Comparison of ENCODE assay signal across 18 cellular contexts in genomic region chr1:163706915-163707314, GRCh38.
DNase-seq lines count a peak whose midpoint lies in the region; ATAC-seq, FAIRE-seq and TF ChIP-seq lines count a peak whose summit lies in the region.
"Had no signal": no experiment of that assay in that cellular context is flagged by ENCODE, and none has a peak within 500 bp of the region (broad histone marks: within the 10 kb centered on the region; RNA-seq: fewer than 3 reads in every experiment).

No MANE protein-coding gene starts in this region.

- H2BK5ac ChIP-seq in mesendoderm (ENCODE audit: low read length) (no peak overlapping the region), mesenchymal stem cell (ENCODE audit: low read depth, low read length, poor library complexity, severe bottlenecking) (no peak overlapping the region)

- H3K4me3 ChIP-seq in A673 (ENCODE audit: low read depth, low read length, poor library complexity, severe bottlenecking) (no peak overlapping the region), NB4 (ENCODE audit: low read depth, low read length) (no peak overlapping the region), bronchial epithelial cell (ENCODE audit: low read depth, low read length) (no peak overlapping the region), mesendoderm (ENCODE audit: low read length) (no peak overlapping the region), mesenchymal stem cell (ENCODE audit: insufficient read depth in 1 of 2, low read depth in 1 of 2, low read length in 2 of 2) (no peak overlapping the region)
- H3K4me3 ChIP-seq: K562 had no signal

- H3K9me3 ChIP-seq in A673 (ENCODE audit: low read depth, low read length, poor library complexity, severe bottlenecking) (peaks cover 10% of the 10 kb centered on the region), mesenchymal stem cell (ENCODE audit: control insufficient read depth, low read length) (no peaks in the 10 kb centered on the region)

- H4K91ac ChIP-seq in mesenchymal stem cell (ENCODE audit: low read length) = no peak overlapping the region

- H3K14ac ChIP-seq in mesenchymal stem cell (ENCODE audit: low read length in 2 of 2) = no peak overlapping the region

- H2BK120ac ChIP-seq in mesendoderm (ENCODE audit: low read depth, low read length) (no peak overlapping the region), mesenchymal stem cell (ENCODE audit: low read depth, low read length) (no peak overlapping the region)

- no peak overlapping the region for H3K9ac ChIP-seq in mesendoderm (ENCODE audit: low read length)
- no peak overlapping the region for H3K9ac ChIP-seq in mesenchymal stem cell (ENCODE audit: low read length)

- peak; percentile 85 for DNase-seq in A673 (ENCODE audit: low spot score)
- peak; percentile 51 for DNase-seq in GDM1 (lab: John Stamatoyannopoulos, UW)
- DNase-seq in NB4 (ENCODE audit: low read depth) = peak; percentile 7
- DNase-seq in bronchial epithelial cell (ENCODE audit: low read depth) = peak; percentile 10
- no peak for DNase-seq in effector CD4-positive, alpha-beta T cell
- DNase-seq in mesendoderm = no peak
- no peak for DNase-seq in mesenchymal stem cell
- DNase-seq: GOT3, HCEC 1CT, NCI-H1417 treated with DMSO at 0.1 percent for 48 hours, NCI-H1930, NCI-H510A, NCI-H748 treated with DMSO at 0.1 percent for 48 hours had no signal

- H3K23ac ChIP-seq in mesendoderm (ENCODE audit: low read length) (no peak overlapping the region), mesenchymal stem cell (ENCODE audit: low read length in 2 of 2) (no peak overlapping the region)

- H3K4ac ChIP-seq in mesendoderm (ENCODE audit: low read depth, low read length) = no peak overlapping the region
- no peak overlapping the region for H3K4ac ChIP-seq in mesenchymal stem cell (ENCODE audit: low read depth in 1 of 2, low read length in 2 of 2)

- FAIRE-seq in bronchial epithelial cell (lab: Jason Lieb, UNC) = no peak
- FAIRE-seq: HepG2, K562 had no signal

- H3K4me1 ChIP-seq in A673 (ENCODE audit: insufficient read depth, low read length, poor library complexity, severe bottlenecking) = peaks cover 46% of the 10 kb centered on the region
- no peaks in the 10 kb centered on the region for H3K4me1 ChIP-seq in mesendoderm (ENCODE audit: control insufficient read depth, low read depth, low read length)
- no peaks in the 10 kb centered on the region for H3K4me1 ChIP-seq in mesenchymal stem cell (ENCODE audit: control insufficient read depth, insufficient read depth, low read depth, low read length)

- H3K79me2 ChIP-seq in mesendoderm (ENCODE audit: control insufficient read depth, insufficient read depth, low read length) = no peaks in the 10 kb centered on the region

- H4K5ac ChIP-seq in mesendoderm (ENCODE audit: low read length) = no peak overlapping the region

- no peak overlapping the region for H4K8ac ChIP-seq in mesendoderm (ENCODE audit: low read depth, low read length)
- H4K8ac ChIP-seq in mesenchymal stem cell (ENCODE audit: low read length) = no peak overlapping the region

- TF ChIP-seq CTCF in A673 (conservative IDR thresholded peaks at IDR 0.05; ENCODE audit: low read depth, low read length) (no peak), NB4 (IDR thresholded peaks at IDR 0.05; ENCODE audit: low read depth, low read length) (no peak), bronchial epithelial cell (IDR thresholded peaks at IDR 0.05; ENCODE audit: insufficient read depth, low read length, severe bottlenecking) (no peak)

- no CpG with 5 or more reads among the region's 1 CpG for WGBS in mesendoderm (ENCODE audit: extremely low coverage, insufficient coverage, low lambda C conversion rate)
- WGBS in mesenchymal stem cell = no CpG with 5 or more reads among the region's 1 CpG

- H3K27ac ChIP-seq in A673 (ENCODE audit: low read depth, low read length, poor library complexity, severe bottlenecking) (peak overlapping the region; percentile 79), mesendoderm (ENCODE audit: low read depth, low read length) (no peak overlapping the region), mesenchymal stem cell (ENCODE audit: low read length, poor library complexity, severe bottlenecking) (no peak overlapping the region)
- H3K27ac ChIP-seq: HL-60 had no signal

- no peak overlapping the region for H2BK12ac ChIP-seq in mesenchymal stem cell (ENCODE audit: low read length in 2 of 2)

- TF ChIP-seq POLR2A in NB4 (IDR thresholded peaks at IDR 0.05; ENCODE audit: extremely low read depth, insufficient read length) = no peak

- H3K4me2 ChIP-seq in mesendoderm (ENCODE audit: low read length) (no peak overlapping the region), mesenchymal stem cell (ENCODE audit: low read length, poor library complexity, severe bottlenecking) (no peak overlapping the region)

- H3K56ac ChIP-seq in mesendoderm (ENCODE audit: low read length) = no peak overlapping the region

- H3K27me3 ChIP-seq in A673 (replicated peaks; ENCODE audit: insufficient read depth, low read depth, low read length, poor library complexity) = no peaks in the 10 kb centered on the region
- no peaks in the 10 kb centered on the region for H3K27me3 ChIP-seq in bronchial epithelial cell (ENCODE audit: control insufficient read depth, insufficient read depth, low read length)
- no peaks in the 10 kb centered on the region for H3K27me3 ChIP-seq in mesendoderm (ENCODE audit: insufficient read depth, low read length, poor library complexity)
- no peaks in the 10 kb centered on the region for H3K27me3 ChIP-seq in mesenchymal stem cell (ENCODE audit: control insufficient read depth in 1 of 2, insufficient read depth in 1 of 2, low read length in 2 of 2)

- H3K18ac ChIP-seq in mesendoderm (ENCODE audit: low read length) (no peak overlapping the region), mesenchymal stem cell (ENCODE audit: low read depth in 1 of 2, low read length in 2 of 2) (no peak overlapping the region)

- H3K36me3 ChIP-seq in A673 (ENCODE audit: insufficient read depth, low read length, poor library complexity, severe bottlenecking) (no peaks in the 10 kb centered on the region), bronchial epithelial cell (ENCODE audit: control insufficient read depth, insufficient read depth, low read length) (no peaks in the 10 kb centered on the region), mesendoderm (ENCODE audit: control insufficient read depth, insufficient read depth, low read length) (no peaks in the 10 kb centered on the region), mesenchymal stem cell (ENCODE audit: control insufficient read depth in 1 of 2, insufficient read depth in 2 of 2, low read depth in 1 of 2, low read length in 2 of 2) (no peaks in the 10 kb centered on the region)

- CTCF ChIA-PET in A673 (lab: Charles Lee) = no interaction called here

- no peak overlapping the region for H2AFZ ChIP-seq in mesenchymal stem cell (ENCODE audit: low read depth, low read length)

- ATAC-seq in GM18870 (IDR thresholded peaks at IDR 0.05; ENCODE audit: unreplicated experiment) = no peak
- ATAC-seq: HepG2, K562, Right ventricle myocardium inferior had no signal

- no TSS peak for BruUV-seq in A673 (replicated peaks; lab: Mats Ljungman, UMichigan)

- intact Hi-C loops in A673 (cut with micrococcal nuclease; ENCODE audit: unreplicated experiment) = loop anchor here (1.0 to 10.0 kb wide), 3 partner anchors 118 to 332 kb away; no protein-coding TSS in a partner anchor

- H2AK5ac ChIP-seq in mesendoderm (ENCODE audit: low read length) = no peak overlapping the region
- H2AK5ac ChIP-seq in mesenchymal stem cell (ENCODE audit: low read length, severe bottlenecking) = no peak overlapping the region

- POLR2A ChIA-PET in A673 (lab: Charles Lee; ENCODE audit: low non-redundant PET) = interaction anchor here (1.0 kb wide), 1 partner anchor 117 kb away, joined by 4 read pairs; no protein-coding TSS in a partner anchor

- H2BK15ac ChIP-seq in mesendoderm (replicated peaks; ENCODE audit: low read depth) (no peak overlapping the region), mesenchymal stem cell (ENCODE audit: low read depth, poor library complexity, severe bottlenecking) (no peak overlapping the region)

- H3K79me1 ChIP-seq in mesendoderm (ENCODE audit: low read length) (no peaks in the 10 kb centered on the region), mesenchymal stem cell (replicated peaks; ENCODE audit: low read length, poor library complexity, severe bottlenecking) (no peaks in the 10 kb centered on the region)

Comparison
In these comparisons a context has a peak if more than half of its experiments do, and no peak if none do; other contexts are left out.
1. DNase-seq: peak in A673 (single experiment), GDM1 (single experiment), NB4 (single experiment) and bronchial epithelial cell (single experiment); none in effector CD4-positive, alpha-beta T cell (single experiment), mesendoderm (single experiment) and mesenchymal stem cell (single experiment).